ENCODE assay signal across 1 cellular context in genomic region chr16:52611817-52612673, GRCh38.
TF ChIP-seq lines count a peak whose summit lies in the region.

No MANE protein-coding gene starts in this region.

TF ChIP-seq in GM23338, 12 proteins besides CTCF, POLR2A, EP300 and RAD21 (continued from another document):
- TF ChIP-seq, protein P1, sequence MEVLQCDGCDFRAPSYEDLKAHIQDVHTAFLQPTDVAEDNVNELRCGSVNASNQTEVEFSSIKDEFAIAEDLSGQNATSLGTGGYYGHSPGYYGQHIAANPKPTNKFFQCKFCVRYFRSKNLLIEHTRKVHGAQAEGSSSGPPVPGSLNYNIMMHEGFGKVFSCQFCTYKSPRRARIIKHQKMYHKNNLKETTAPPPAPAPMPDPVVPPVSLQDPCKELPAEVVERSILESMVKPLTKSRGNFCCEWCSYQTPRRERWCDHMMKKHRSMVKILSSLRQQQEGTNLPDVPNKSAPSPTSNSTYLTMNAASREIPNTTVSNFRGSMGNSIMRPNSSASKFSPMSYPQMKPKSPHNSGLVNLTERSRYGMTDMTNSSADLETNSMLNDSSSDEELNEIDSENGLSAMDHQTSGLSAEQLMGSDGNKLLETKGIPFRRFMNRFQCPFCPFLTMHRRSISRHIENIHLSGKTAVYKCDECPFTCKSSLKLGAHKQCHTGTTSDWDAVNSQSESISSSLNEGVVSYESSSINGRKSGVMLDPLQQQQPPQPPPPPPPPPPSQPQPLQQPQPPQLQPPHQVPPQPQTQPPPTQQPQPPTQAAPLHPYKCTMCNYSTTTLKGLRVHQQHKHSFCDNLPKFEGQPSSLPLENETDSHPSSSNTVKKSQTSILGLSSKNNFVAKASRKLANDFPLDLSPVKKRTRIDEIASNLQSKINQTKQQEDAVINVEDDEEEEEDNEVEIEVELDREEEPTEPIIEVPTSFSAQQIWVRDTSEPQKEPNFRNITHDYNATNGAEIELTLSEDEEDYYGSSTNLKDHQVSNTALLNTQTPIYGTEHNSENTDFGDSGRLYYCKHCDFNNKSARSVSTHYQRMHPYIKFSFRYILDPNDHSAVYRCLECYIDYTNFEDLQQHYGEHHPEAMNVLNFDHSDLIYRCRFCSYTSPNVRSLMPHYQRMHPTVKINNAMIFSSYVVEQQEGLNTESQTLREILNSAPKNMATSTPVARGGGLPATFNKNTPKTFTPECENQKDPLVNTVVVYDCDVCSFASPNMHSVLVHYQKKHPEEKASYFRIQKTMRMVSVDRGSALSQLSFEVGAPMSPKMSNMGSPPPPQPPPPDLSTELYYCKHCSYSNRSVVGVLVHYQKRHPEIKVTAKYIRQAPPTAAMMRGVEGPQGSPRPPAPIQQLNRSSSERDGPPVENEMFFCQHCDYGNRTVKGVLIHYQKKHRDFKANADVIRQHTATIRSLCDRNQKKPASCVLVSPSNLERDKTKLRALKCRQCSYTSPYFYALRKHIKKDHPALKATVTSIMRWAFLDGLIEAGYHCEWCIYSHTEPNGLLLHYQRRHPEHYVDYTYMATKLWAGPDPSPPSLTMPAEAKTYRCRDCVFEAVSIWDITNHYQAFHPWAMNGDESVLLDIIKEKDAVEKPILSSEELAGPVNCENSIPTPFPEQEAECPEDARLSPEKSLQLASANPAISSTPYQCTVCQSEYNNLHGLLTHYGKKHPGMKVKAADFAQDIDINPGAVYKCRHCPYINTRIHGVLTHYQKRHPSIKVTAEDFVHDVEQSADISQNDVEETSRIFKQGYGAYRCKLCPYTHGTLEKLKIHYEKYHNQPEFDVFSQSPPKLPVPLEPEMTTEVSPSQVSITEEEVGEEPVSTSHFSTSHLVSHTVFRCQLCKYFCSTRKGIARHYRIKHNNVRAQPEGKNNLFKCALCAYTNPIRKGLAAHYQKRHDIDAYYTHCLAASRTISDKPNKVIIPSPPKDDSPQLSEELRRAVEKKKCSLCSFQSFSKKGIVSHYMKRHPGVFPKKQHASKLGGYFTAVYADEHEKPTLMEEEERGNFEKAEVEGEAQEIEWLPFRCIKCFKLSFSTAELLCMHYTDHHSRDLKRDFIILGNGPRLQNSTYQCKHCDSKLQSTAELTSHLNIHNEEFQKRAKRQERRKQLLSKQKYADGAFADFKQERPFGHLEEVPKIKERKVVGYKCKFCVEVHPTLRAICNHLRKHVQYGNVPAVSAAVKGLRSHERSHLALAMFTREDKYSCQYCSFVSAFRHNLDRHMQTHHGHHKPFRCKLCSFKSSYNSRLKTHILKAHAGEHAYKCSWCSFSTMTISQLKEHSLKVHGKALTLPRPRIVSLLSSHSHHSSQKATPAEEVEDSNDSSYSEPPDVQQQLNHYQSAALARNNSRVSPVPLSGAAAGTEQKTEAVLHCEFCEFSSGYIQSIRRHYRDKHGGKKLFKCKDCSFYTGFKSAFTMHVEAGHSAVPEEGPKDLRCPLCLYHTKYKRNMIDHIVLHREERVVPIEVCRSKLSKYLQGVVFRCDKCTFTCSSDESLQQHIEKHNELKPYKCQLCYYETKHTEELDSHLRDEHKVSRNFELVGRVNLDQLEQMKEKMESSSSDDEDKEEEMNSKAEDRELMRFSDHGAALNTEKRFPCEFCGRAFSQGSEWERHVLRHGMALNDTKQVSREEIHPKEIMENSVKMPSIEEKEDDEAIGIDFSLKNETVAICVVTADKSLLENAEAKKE (CRISPR knock-in tag; IDR thresholded peaks at IDR 0.05): no peak
- TF ChIP-seq STAT1 (IDR thresholded peaks at IDR 0.05; ENCODE audit: unreplicated experiment) (no peak), EZH2 (IDR thresholded peaks at IDR 0.05; ENCODE audit: low read depth, unreplicated experiment) (no peak), EZH2phosphoT487 (IDR thresholded peaks at IDR 0.05; ENCODE audit: unreplicated experiment) (no peak), JUNB (IDR thresholded peaks at IDR 0.05; ENCODE audit: unreplicated experiment) (no peak), POLR2AphosphoS5 (IDR thresholded peaks at IDR 0.05; ENCODE audit: low read depth) (no peak)
- TF ChIP-seq, protein P2, sequence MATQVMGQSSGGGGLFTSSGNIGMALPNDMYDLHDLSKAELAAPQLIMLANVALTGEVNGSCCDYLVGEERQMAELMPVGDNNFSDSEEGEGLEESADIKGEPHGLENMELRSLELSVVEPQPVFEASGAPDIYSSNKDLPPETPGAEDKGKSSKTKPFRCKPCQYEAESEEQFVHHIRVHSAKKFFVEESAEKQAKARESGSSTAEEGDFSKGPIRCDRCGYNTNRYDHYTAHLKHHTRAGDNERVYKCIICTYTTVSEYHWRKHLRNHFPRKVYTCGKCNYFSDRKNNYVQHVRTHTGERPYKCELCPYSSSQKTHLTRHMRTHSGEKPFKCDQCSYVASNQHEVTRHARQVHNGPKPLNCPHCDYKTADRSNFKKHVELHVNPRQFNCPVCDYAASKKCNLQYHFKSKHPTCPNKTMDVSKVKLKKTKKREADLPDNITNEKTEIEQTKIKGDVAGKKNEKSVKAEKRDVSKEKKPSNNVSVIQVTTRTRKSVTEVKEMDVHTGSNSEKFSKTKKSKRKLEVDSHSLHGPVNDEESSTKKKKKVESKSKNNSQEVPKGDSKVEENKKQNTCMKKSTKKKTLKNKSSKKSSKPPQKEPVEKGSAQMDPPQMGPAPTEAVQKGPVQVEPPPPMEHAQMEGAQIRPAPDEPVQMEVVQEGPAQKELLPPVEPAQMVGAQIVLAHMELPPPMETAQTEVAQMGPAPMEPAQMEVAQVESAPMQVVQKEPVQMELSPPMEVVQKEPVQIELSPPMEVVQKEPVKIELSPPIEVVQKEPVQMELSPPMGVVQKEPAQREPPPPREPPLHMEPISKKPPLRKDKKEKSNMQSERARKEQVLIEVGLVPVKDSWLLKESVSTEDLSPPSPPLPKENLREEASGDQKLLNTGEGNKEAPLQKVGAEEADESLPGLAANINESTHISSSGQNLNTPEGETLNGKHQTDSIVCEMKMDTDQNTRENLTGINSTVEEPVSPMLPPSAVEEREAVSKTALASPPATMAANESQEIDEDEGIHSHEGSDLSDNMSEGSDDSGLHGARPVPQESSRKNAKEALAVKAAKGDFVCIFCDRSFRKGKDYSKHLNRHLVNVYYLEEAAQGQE (IDR thresholded peaks at IDR 0.05; ENCODE audit: unreplicated experiment): no peak
- TF ChIP-seq, protein P3, sequence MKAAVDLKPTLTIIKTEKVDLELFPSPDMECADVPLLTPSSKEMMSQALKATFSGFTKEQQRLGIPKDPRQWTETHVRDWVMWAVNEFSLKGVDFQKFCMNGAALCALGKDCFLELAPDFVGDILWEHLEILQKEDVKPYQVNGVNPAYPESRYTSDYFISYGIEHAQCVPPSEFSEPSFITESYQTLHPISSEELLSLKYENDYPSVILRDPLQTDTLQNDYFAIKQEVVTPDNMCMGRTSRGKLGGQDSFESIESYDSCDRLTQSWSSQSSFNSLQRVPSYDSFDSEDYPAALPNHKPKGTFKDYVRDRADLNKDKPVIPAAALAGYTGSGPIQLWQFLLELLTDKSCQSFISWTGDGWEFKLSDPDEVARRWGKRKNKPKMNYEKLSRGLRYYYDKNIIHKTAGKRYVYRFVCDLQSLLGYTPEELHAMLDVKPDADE (IDR thresholded peaks at IDR 0.05): no peak
